15 cellular contexts compared by ENCODE assay signal in the genomic region with DNA sequence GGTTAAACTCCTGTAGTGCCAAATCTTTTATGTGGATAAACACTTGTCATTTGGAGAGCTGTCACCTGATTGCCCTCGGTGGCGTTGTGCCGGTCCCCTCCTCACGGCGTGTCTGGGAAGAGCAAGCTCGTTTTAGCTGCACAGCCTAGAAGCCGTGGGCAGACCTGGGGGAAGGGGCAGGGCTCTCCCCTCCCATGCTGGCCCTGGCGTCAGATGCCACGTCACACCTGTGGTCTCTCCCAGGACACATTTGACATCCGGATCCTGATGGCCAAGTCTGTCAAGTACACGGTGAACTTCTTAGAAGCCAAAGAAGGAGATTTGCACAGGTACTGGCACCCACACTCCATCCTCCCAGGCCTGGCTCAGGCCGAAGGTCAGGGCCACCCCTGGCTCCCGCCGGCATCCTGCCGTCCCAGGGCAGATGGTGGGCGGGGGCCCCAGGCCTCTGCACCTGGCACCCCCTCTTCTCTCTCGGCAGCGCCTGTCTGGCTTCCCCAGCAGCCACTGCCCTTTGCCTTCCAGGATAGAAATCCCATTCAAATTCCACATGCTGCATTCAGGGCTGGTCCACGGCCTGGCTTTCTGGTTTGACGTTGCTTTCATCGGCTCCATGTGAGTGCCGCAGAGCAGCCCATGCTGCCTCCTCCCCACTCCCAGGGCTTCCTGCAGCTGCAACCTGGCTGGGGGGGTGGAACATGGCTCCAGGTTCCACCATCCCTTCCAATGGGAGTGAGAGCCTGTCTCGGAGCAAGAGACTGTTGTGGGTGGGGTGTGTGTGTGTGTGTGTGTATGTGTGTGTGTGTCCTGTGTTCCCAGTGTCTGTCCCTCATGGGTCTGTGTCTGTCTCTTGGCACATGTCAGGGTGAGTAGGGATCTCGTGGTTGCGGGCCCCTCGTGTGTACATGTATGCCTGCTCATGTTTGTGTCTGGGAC. TPM values are rescaled to one million over a fixed set of nuclear protein-coding genes. Genes with fewer than 3 reads are reported as not detected.
DNase-seq lines count a peak whose midpoint lies in the region; ATAC-seq and TF ChIP-seq lines count a peak whose summit lies in the region.
"Had no signal": no experiment of that assay in that cellular context is flagged by ENCODE, and none has a peak within 500 bp of the region (broad histone marks: within the 10 kb centered on the region; RNA-seq: fewer than 3 reads in every experiment).

No MANE protein-coding gene starts in this region.

- no peaks in the 10 kb centered on the region for H3K9me3 ChIP-seq in upper lobe of left lung
- H3K9me3 ChIP-seq: mucosa of descending colon, neutrophil had no signal

- ATAC-seq in left cardiac atrium, result peak; percentile 29 to 35
- ATAC-seq in upper lobe of left lung (ENCODE audit: low FRiP score in 2 of 2), result peak in 1 of 2 donors; percentile 12
- ATAC-seq in GM18861 (IDR thresholded peaks at IDR 0.05; ENCODE audit: unreplicated experiment), result no peak
- ATAC-seq: mucosa of descending colon had no signal

- peak overlapping the region in 1 of 4 donors; percentile 7 for H3K27ac ChIP-seq in upper lobe of left lung
- H3K27ac ChIP-seq: neutrophil had no signal

- H3K27me3 ChIP-seq in upper lobe of left lung, result no peaks in the 10 kb centered on the region
- H3K27me3 ChIP-seq: neutrophil had no signal

- no peak for TF ChIP-seq EP300 in upper lobe of left lung (IDR thresholded peaks at IDR 0.05)

- H3K4me1 ChIP-seq in upper lobe of left lung, result peaks cover 0 to 7% (median 0%) of the 10 kb centered on the region in 4 donors

- intact Hi-C loops in left cardiac atrium (cut with DNase I), result loop anchor here (5.0 to 10.0 kb wide), 2 partner anchors 37 to 45 kb away; partner anchors contain the start of gene CARM1 (in 1 of the 2)
- intact Hi-C loops in cardiac septum (cut with DNase I), result no loop called here

- no peak for TF ChIP-seq CTCF in upper lobe of left lung (IDR thresholded peaks at IDR 0.05)

- DNase-seq in left cardiac atrium (peak; percentile 53), cardiac septum (ENCODE audit: low spot score) (no peak), NCI-H510A treated with DMSO at 0.1 percent for 48 hours (lab: John Stamatoyannopoulos, UW) (peak; percentile 86), iPS-NIHi11 (ENCODE audit: low spot score) (peak; percentile 8), upper lobe of left lung (peak; percentile 45 to 75), NOMO-1 treated with DMSO at 0.1 percent for 48 hours (lab: John Stamatoyannopoulos, UW; ENCODE audit: unreplicated experiment) (no peak), erythroblast (lab: John Stamatoyannopoulos, UW) (no peak)
- DNase-seq: activated CD4-positive, alpha-beta T cell treated with anti-CD3 and anti-CD28 coated beads, Interleukin-2, amount 50 U/mL, for 4 hours; CD4-positive, alpha-beta memory T cell; foreskin fibroblast; KBM-7; mucosa of descending colon; MV-4-11 had no signal

- WGBS in upper lobe of left lung, 2 donors, result 74 to 81% methylated on average over 21 to 26 of the region's 26 CpGs

- no peak overlapping the region for H3K4me3 ChIP-seq in upper lobe of left lung
- H3K4me3 ChIP-seq: mucosa of descending colon had no signal

- peaks cover 2 to 88% (median 58%) of the 10 kb centered on the region in 4 donors for H3K36me3 ChIP-seq in upper lobe of left lung

- TF ChIP-seq POLR2A in upper lobe of left lung (IDR thresholded peaks at IDR 0.05) (no peak), erythroblast (IDR thresholded peaks at IDR 0.05; ENCODE audit: low read length) (no peak)

RNA-seq across cellular contexts. Expression of gene YIPF2, which starts 8.8 kb away (rescaled TPM):
- total RNA-seq in left cardiac atrium (10 to 100 TPM; 26.5 to 31.8 TPM), cardiac septum (20.8 TPM), upper lobe of left lung (10 to 100 TPM; 18.9 to 56.6 (median 49.5) TPM)

RNA-seq across cellular contexts. Expression of gene TIMM29, which starts 9.0 kb away (rescaled TPM):
- total RNA-seq in left cardiac atrium, result 10 to 100 TPM; 12.7 to 15.1 TPM
- total RNA-seq in cardiac septum, result 14.1 TPM
- total RNA-seq in upper lobe of left lung, result 10 to 100 TPM; 20.2 to 46.1 (median 32.7) TPM

RNA-seq across cellular contexts. Expression of gene SMARCA4, which starts 41.2 kb away (rescaled TPM):
- 10 to 100 TPM; 43.5 to 53.6 TPM for total RNA-seq in left cardiac atrium
- total RNA-seq in cardiac septum, result 52.2 TPM
- 100 to 1,000 TPM in 3 of 6 donors, 10 to 100 TPM in 3; 82.8 to 245 (median 108) TPM for total RNA-seq in upper lobe of left lung

RNA-seq across cellular contexts. Expression of gene CARM1, which starts 48.3 kb away (rescaled TPM):
- total RNA-seq in left cardiac atrium (10 to 100 TPM; 31.9 to 32.4 TPM), cardiac septum (28.1 TPM), upper lobe of left lung (10 to 100 TPM; 19.0 to 30.6 (median 25.3) TPM)

Comparison
In these comparisons a context has a peak if more than half of its experiments do, and no peak if none do; other contexts are left out.
1. DNase-seq: peak in left cardiac atrium (single experiment), NCI-H510A treated with DMSO at 0.1 percent for 48 hours (single experiment), iPS-NIHi11 (single experiment) and upper lobe of left lung (2 of 2); none in cardiac septum (single experiment), NOMO-1 treated with DMSO at 0.1 percent for 48 hours (single experiment) and erythroblast (0 of 2).